1 cellular context compared by ENCODE assay signal in genomic region chr3:8963137-8963853, GRCh38.
A peak's percentile ranks its signal among the peaks of the same experiment; 100 is the strongest.
TF ChIP-seq lines count a peak whose summit lies in the region.

Gene RAD18, minus strand, starts transcription at chr3:8963472. Its CDS starts 87 bp downstream, at chr3:8963385.

TF ChIP-seq in HepG2, 621 proteins besides CTCF, POLR2A, EP300 and RAD21 (continued from another document and continues in another):
- TF ChIP-seq THAP7 (CRISPR knock-in tag; IDR thresholded peaks at IDR 0.05) (no peak), GLMP (CRISPR knock-in tag; IDR thresholded peaks at IDR 0.05; ENCODE audit: borderline replicate concordance) (no peak), CSRNP1 (CRISPR knock-in tag; IDR thresholded peaks at IDR 0.05) (peak; percentile 73; the same call in 1 of the 2 replicates), NCOA2 (CRISPR knock-in tag; IDR thresholded peaks at IDR 0.05) (no peak), CREB1 (IDR thresholded peaks at IDR 0.05) (peak; percentile 98), CREB1 (CRISPR knock-in tag; IDR thresholded peaks at IDR 0.05) (peak; percentile 100), THAP11 (CRISPR knock-in tag; IDR thresholded peaks at IDR 0.05) (peak; percentile 98), HES4 (CRISPR knock-in tag; IDR thresholded peaks at IDR 0.05; ENCODE audit: borderline replicate concordance) (no peak), ZNF615 (CRISPR knock-in tag; IDR thresholded peaks at IDR 0.05; ENCODE audit: borderline replicate concordance) (no peak), TBP (CRISPR knock-in tag; IDR thresholded peaks at IDR 0.05) (no peak), HIVEP1 (CRISPR knock-in tag; IDR thresholded peaks at IDR 0.05) (0 out of 2 replicates have a peak, but pooled peaks have one; percentile 42), DDIT3 (CRISPR knock-in tag; IDR thresholded peaks at IDR 0.05) (no peak), ZBTB7B (CRISPR knock-in tag; IDR thresholded peaks at IDR 0.05) (no peak), MAFF (IDR thresholded peaks at IDR 0.05; ENCODE audit: low read depth, low read length) (no peak), ZBTB3 (CRISPR knock-in tag; IDR thresholded peaks at IDR 0.05; ENCODE audit: borderline replicate concordance, low read depth) (0 out of 2 replicates have a peak, but pooled peaks have one; percentile 69), ZNF256 (CRISPR knock-in tag; conservative IDR thresholded peaks at IDR 0.05) (no peak), ZSCAN9 (CRISPR knock-in tag; IDR thresholded peaks at IDR 0.05; ENCODE audit: borderline replicate concordance) (no peak; the same call in 1 of the 2 replicates), SALL1 (CRISPR knock-in tag; IDR thresholded peaks at IDR 0.05) (peak; percentile 79), SOX13 (IDR thresholded peaks at IDR 0.05) (no peak), SOX13 (CRISPR knock-in tag; conservative IDR thresholded peaks at IDR 0.05 in 1 of 2, IDR thresholded peaks at IDR 0.05 in 1 of 2) (peak in 1 of 2 experiments; percentile 49; a peak in 1 of 4 replicates), ZNF281 (CRISPR knock-in tag; IDR thresholded peaks at IDR 0.05; ENCODE audit: borderline replicate concordance) (no peak), MBD4 (IDR thresholded peaks at IDR 0.05; ENCODE audit: borderline replicate concordance, low read length) (no peak), SNRNP70 (IDR thresholded peaks at IDR 0.05; ENCODE audit: low read depth, low read length) (no peak), ZNF264 (CRISPR knock-in tag; IDR thresholded peaks at IDR 0.05) (no peak; the same call in 1 of the 2 replicates), ZNF747 (CRISPR knock-in tag; IDR thresholded peaks at IDR 0.05; ENCODE audit: borderline replicate concordance) (peak; percentile 58; the same call in 1 of the 2 replicates), FOXO1 (CRISPR knock-in tag; IDR thresholded peaks at IDR 0.05) (no peak), ZNF232 (CRISPR knock-in tag; IDR thresholded peaks at IDR 0.05; ENCODE audit: borderline replicate concordance) (no peak), SMAD1 (CRISPR knock-in tag; IDR thresholded peaks at IDR 0.05; ENCODE audit: borderline replicate concordance, low read depth) (no peak), NR0B2 (CRISPR knock-in tag; IDR thresholded peaks at IDR 0.05) (no peak), DNMT1 (CRISPR knock-in tag; IDR thresholded peaks at IDR 0.05) (no peak), YEATS2 (CRISPR knock-in tag; IDR thresholded peaks at IDR 0.05; ENCODE audit: borderline replicate concordance) (peak; percentile 79; the same call in 1 of the 2 replicates), NCOR1 (IDR thresholded peaks at IDR 0.05; ENCODE audit: borderline replicate concordance, low read length) (no peak), POGK (CRISPR knock-in tag; conservative IDR thresholded peaks at IDR 0.05) (no peak)
- TF ChIP-seq, protein P1, sequence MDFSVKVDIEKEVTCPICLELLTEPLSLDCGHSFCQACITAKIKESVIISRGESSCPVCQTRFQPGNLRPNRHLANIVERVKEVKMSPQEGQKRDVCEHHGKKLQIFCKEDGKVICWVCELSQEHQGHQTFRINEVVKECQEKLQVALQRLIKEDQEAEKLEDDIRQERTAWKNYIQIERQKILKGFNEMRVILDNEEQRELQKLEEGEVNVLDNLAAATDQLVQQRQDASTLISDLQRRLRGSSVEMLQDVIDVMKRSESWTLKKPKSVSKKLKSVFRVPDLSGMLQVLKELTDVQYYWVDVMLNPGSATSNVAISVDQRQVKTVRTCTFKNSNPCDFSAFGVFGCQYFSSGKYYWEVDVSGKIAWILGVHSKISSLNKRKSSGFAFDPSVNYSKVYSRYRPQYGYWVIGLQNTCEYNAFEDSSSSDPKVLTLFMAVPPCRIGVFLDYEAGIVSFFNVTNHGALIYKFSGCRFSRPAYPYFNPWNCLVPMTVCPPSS (IDR thresholded peaks at IDR 0.05), result no peak
- TF ChIP-seq, protein P2, sequence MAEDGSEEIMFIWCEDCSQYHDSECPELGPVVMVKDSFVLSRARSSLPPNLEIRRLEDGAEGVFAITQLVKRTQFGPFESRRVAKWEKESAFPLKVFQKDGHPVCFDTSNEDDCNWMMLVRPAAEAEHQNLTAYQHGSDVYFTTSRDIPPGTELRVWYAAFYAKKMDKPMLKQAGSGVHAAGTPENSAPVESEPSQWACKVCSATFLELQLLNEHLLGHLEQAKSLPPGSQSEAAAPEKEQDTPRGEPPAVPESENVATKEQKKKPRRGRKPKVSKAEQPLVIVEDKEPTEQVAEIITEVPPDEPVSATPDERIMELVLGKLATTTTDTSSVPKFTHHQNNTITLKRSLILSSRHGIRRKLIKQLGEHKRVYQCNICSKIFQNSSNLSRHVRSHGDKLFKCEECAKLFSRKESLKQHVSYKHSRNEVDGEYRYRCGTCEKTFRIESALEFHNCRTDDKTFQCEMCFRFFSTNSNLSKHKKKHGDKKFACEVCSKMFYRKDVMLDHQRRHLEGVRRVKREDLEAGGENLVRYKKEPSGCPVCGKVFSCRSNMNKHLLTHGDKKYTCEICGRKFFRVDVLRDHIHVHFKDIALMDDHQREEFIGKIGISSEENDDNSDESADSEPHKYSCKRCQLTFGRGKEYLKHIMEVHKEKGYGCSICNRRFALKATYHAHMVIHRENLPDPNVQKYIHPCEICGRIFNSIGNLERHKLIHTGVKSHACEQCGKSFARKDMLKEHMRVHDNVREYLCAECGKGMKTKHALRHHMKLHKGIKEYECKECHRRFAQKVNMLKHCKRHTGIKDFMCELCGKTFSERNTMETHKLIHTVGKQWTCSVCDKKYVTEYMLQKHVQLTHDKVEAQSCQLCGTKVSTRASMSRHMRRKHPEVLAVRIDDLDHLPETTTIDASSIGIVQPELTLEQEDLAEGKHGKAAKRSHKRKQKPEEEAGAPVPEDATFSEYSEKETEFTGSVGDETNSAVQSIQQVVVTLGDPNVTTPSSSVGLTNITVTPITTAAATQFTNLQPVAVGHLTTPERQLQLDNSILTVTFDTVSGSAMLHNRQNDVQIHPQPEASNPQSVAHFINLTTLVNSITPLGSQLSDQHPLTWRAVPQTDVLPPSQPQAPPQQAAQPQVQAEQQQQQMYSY (CRISPR knock-in tag; IDR thresholded peaks at IDR 0.05), result no peak
- TF ChIP-seq, protein P3, sequence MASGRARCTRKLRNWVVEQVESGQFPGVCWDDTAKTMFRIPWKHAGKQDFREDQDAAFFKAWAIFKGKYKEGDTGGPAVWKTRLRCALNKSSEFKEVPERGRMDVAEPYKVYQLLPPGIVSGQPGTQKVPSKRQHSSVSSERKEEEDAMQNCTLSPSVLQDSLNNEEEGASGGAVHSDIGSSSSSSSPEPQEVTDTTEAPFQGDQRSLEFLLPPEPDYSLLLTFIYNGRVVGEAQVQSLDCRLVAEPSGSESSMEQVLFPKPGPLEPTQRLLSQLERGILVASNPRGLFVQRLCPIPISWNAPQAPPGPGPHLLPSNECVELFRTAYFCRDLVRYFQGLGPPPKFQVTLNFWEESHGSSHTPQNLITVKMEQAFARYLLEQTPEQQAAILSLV (CRISPR knock-in tag; IDR thresholded peaks at IDR 0.05; ENCODE audit: borderline replicate concordance), result no peak
- TF ChIP-seq, protein P4, sequence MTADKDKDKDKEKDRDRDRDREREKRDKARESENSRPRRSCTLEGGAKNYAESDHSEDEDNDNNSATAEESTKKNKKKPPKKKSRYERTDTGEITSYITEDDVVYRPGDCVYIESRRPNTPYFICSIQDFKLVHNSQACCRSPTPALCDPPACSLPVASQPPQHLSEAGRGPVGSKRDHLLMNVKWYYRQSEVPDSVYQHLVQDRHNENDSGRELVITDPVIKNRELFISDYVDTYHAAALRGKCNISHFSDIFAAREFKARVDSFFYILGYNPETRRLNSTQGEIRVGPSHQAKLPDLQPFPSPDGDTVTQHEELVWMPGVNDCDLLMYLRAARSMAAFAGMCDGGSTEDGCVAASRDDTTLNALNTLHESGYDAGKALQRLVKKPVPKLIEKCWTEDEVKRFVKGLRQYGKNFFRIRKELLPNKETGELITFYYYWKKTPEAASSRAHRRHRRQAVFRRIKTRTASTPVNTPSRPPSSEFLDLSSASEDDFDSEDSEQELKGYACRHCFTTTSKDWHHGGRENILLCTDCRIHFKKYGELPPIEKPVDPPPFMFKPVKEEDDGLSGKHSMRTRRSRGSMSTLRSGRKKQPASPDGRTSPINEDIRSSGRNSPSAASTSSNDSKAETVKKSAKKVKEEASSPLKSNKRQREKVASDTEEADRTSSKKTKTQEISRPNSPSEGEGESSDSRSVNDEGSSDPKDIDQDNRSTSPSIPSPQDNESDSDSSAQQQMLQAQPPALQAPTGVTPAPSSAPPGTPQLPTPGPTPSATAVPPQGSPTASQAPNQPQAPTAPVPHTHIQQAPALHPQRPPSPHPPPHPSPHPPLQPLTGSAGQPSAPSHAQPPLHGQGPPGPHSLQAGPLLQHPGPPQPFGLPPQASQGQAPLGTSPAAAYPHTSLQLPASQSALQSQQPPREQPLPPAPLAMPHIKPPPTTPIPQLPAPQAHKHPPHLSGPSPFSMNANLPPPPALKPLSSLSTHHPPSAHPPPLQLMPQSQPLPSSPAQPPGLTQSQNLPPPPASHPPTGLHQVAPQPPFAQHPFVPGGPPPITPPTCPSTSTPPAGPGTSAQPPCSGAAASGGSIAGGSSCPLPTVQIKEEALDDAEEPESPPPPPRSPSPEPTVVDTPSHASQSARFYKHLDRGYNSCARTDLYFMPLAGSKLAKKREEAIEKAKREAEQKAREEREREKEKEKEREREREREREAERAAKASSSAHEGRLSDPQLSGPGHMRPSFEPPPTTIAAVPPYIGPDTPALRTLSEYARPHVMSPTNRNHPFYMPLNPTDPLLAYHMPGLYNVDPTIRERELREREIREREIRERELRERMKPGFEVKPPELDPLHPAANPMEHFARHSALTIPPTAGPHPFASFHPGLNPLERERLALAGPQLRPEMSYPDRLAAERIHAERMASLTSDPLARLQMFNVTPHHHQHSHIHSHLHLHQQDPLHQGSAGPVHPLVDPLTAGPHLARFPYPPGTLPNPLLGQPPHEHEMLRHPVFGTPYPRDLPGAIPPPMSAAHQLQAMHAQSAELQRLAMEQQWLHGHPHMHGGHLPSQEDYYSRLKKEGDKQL (CRISPR knock-in tag; IDR thresholded peaks at IDR 0.05; ENCODE audit: low read depth), result no peak
